ENCODE assay signal across 10 cellular contexts in genomic region chr2:156437876-156438410, GRCh38. TPM values are rescaled to one million over a fixed set of nuclear protein-coding genes. Genes with fewer than 3 reads are reported as not detected.
DNase-seq lines count a peak whose midpoint lies in the region; ATAC-seq, FAIRE-seq and TF ChIP-seq lines count a peak whose summit lies in the region.
"Had no signal": no experiment of that assay in that cellular context is flagged by ENCODE, and none has a peak within 500 bp of the region (broad histone marks: within the 10 kb centered on the region; RNA-seq: fewer than 3 reads in every experiment).

No MANE protein-coding gene starts in this region.

- no peak for TF ChIP-seq POLR2A in testis (IDR thresholded peaks at IDR 0.05)

- CTCF ChIA-PET in WTC11 (lab: Charles Lee) = no interaction called here

- H3K36me3 ChIP-seq in testis (ENCODE audit: low read depth, missing control alignments) = no peaks in the 10 kb centered on the region
- no peaks in the 10 kb centered on the region for H3K36me3 ChIP-seq in kidney (ENCODE audit: control insufficient read depth in 1 of 2, insufficient read depth in 2 of 2, low read length in 2 of 2)

- no peak for TF ChIP-seq CTCF in WTC11 (IDR thresholded peaks at IDR 0.05)
- no peak for TF ChIP-seq CTCF in fibroblast of pulmonary artery (IDR thresholded peaks at IDR 0.05; ENCODE audit: low read length, missing control alignments)
- TF ChIP-seq CTCF in testis (IDR thresholded peaks at IDR 0.05) = no peak
- TF ChIP-seq CTCF in kidney (IDR thresholded peaks at IDR 0.05; ENCODE audit: borderline replicate concordance, extremely low read depth, insufficient read depth) = no peak

- H3K27ac ChIP-seq in testis = no peak overlapping the region
- H3K27ac ChIP-seq in kidney (ENCODE audit: low read depth in 2 of 2, low read length in 2 of 2) = no peak overlapping the region

- no peak for ATAC-seq in WTC11
- ATAC-seq in stimulated activated effector memory CD8-positive, alpha-beta T cell treated with anti-CD3 and anti-CD28 coated beads, Interleukin-12 subunit alpha, Interleukin-12 subunit beta, amount 100 ng/mL, for 72 hours = no peak

- no peaks in the 10 kb centered on the region for H3K27me3 Mint-ChIP-seq in WTC11 (ENCODE audit: low read depth)

- peak overlapping the region; percentile 24; the same call in 1 of the 2 replicates for H3K4me3 Mint-ChIP-seq in WTC11
- peak overlapping the region; percentile 95 for H3K4me3 Mint-ChIP-seq in stimulated activated effector memory CD8-positive, alpha-beta T cell treated with anti-CD3 and anti-CD28 coated beads, Interleukin-12 subunit alpha, Interleukin-12 subunit beta, amount 100 ng/mL, for 72 hours

- intact Hi-C loops in testis (cut with DNase I; ENCODE audit: low total_unique reads) = no loop called here
- intact Hi-C loops in kidney (cut with DNase I) = no loop called here

- H3K4me1 ChIP-seq in testis (peaks cover 15% of the 10 kb centered on the region), kidney (ENCODE audit: control insufficient read depth in 1 of 2, insufficient read depth in 1 of 2, low read depth in 1 of 2, low read length in 2 of 2) (peaks cover 0 to 8% of the 10 kb centered on the region in 2 donors)

- H3K36me3 Mint-ChIP-seq in WTC11 = no peaks in the 10 kb centered on the region; the same call in 1 of the 2 replicates
- H3K36me3 Mint-ChIP-seq in stimulated activated effector memory CD8-positive, alpha-beta T cell treated with anti-CD3 and anti-CD28 coated beads, Interleukin-12 subunit alpha, Interleukin-12 subunit beta, amount 100 ng/mL, for 72 hours = peaks cover 20% of the 10 kb centered on the region

- no peak for FAIRE-seq in kidney (lab: Jason Lieb, UNC)
- FAIRE-seq: endometrium had no signal

- peaks cover 40% of the 10 kb centered on the region for H3K4me1 Mint-ChIP-seq in WTC11
- peaks cover 33% of the 10 kb centered on the region for H3K4me1 Mint-ChIP-seq in stimulated activated effector memory CD8-positive, alpha-beta T cell treated with anti-CD3 and anti-CD28 coated beads, Interleukin-12 subunit alpha, Interleukin-12 subunit beta, amount 100 ng/mL, for 72 hours

- 89 to 95% methylated on average over 4 of the region's 4 CpGs for whole genome bisulfite sequencing in testis, 2 donors

- no peak overlapping the region for H3K27ac Mint-ChIP-seq in WTC11
- no peak overlapping the region for H3K27ac Mint-ChIP-seq in stimulated activated effector memory CD8-positive, alpha-beta T cell treated with anti-CD3 and anti-CD28 coated beads, Interleukin-12 subunit alpha, Interleukin-12 subunit beta, amount 100 ng/mL, for 72 hours

- DNase-seq in HCEC 1CT = peak; percentile 19
- no peak for DNase-seq in WTC11 (ENCODE audit: low spot score)
- no peak for DNase-seq in fibroblast of pulmonary artery (ENCODE audit: low read depth)
- no peak for DNase-seq in stimulated activated effector memory CD8-positive, alpha-beta T cell treated with anti-CD3 and anti-CD28 coated beads, Interleukin-12 subunit alpha, Interleukin-12 subunit beta, amount 100 ng/mL, for 72 hours (ENCODE audit: low spot score in 2 of 2)
- DNase-seq in testis = no peak
- no peak for DNase-seq in kidney
- DNase-seq in putamen (ENCODE audit: low spot score) = no peak
- DNase-seq: activated CD8-positive, alpha-beta memory T cell treated with anti-CD3 and anti-CD28 coated beads for 24 hours; KG1 had no signal

- H3K9me3 ChIP-seq in testis (no peaks in the 10 kb centered on the region), kidney (ENCODE audit: control insufficient read depth in 1 of 2, low read length in 2 of 2) (no peaks in the 10 kb centered on the region)

- H3K27me3 ChIP-seq in testis = no peaks in the 10 kb centered on the region

- peak overlapping the region; percentile 76 for H3K4me3 ChIP-seq in fibroblast of pulmonary artery (replicated peaks; ENCODE audit: low read depth, low read length)
- no peak overlapping the region for H3K4me3 ChIP-seq in testis
- no peak overlapping the region for H3K4me3 ChIP-seq in kidney (ENCODE audit: low read length in 2 of 2)

- no peak overlapping the region for H3K9ac ChIP-seq in kidney (ENCODE audit: low read length in 2 of 2)

- POLR2A ChIA-PET in WTC11 (lab: Charles Lee) = no interaction called here

- H3K9me3 Mint-ChIP-seq in WTC11 = no peaks in the 10 kb centered on the region
- H3K9me3 Mint-ChIP-seq in stimulated activated effector memory CD8-positive, alpha-beta T cell treated with anti-CD3 and anti-CD28 coated beads, Interleukin-12 subunit alpha, Interleukin-12 subunit beta, amount 100 ng/mL, for 72 hours = no peaks in the 10 kb centered on the region

TF ChIP-seq in WTC11, 78 proteins besides CTCF, POLR2A, EP300 and RAD21:
- TF ChIP-seq NFATC4 (CRISPR knock-in tag; IDR thresholded peaks at IDR 0.05) (no peak), IRF2 (CRISPR knock-in tag; IDR thresholded peaks at IDR 0.05; ENCODE audit: borderline replicate concordance, low read depth) (no peak), E2F1 (CRISPR knock-in tag; IDR thresholded peaks at IDR 0.05) (no peak), SMAD4 (CRISPR knock-in tag; IDR thresholded peaks at IDR 0.05) (no peak), TEAD1 (CRISPR knock-in tag; IDR thresholded peaks at IDR 0.05) (no peak), NR1H2 (CRISPR knock-in tag; IDR thresholded peaks at IDR 0.05) (no peak), PREB (CRISPR knock-in tag; IDR thresholded peaks at IDR 0.05; ENCODE audit: borderline replicate concordance) (no peak), CREM (CRISPR knock-in tag; IDR thresholded peaks at IDR 0.05) (no peak), NFYB (CRISPR knock-in tag; conservative IDR thresholded peaks at IDR 0.05; ENCODE audit: low read depth) (no peak), IRF1 (CRISPR knock-in tag; IDR thresholded peaks at IDR 0.05) (no peak), ZNF121 (CRISPR knock-in tag; IDR thresholded peaks at IDR 0.05) (no peak)

RNA-seq across cellular contexts. Expression of gene GPD2, which starts 1.8 kb away (rescaled TPM):
- total RNA-seq in WTC11 (2021) = 29.7 to 32.5 TPM (median 32.2 TPM) in 3 replicates
- 10 to 100 TPM; 24.2 to 33.4 TPM for total RNA-seq in testis
- 25.8 TPM for polyA plus RNA-seq in testis (ENCODE audit: insufficient read depth, low read depth, low replicate concordance)
- 32.3 TPM for total RNA-seq in kidney
- polyA plus RNA-seq in kidney (ENCODE audit: insufficient read depth, low read depth, low replicate concordance) = 6.2 TPM
